Comparison of ENCODE assay signal across 10 cellular contexts in genomic region chr14:61342941-61343340, GRCh38. TPM values are rescaled to one million over a fixed set of nuclear protein-coding genes. Genes with fewer than 3 reads are reported as not detected.
DNase-seq lines count a peak whose midpoint lies in the region; ATAC-seq and TF ChIP-seq lines count a peak whose summit lies in the region.
"Had no signal": no experiment of that assay in that cellular context is flagged by ENCODE, and none has a peak within 500 bp of the region (broad histone marks: within the 10 kb centered on the region; RNA-seq: fewer than 3 reads in every experiment).

No MANE protein-coding gene starts in this region.

- POLR2A ChIA-PET in activated CD4-positive, alpha-beta memory T cell treated with anti-CD3 and anti-CD28 coated beads, Interleukin-2, amount 10 ng/mL, durations not matched to agents 7 days and 5 days (lab: Charles Lee) = interaction anchor here (1.0 to 19.4 kb wide), 12 partner anchors 8 to 354 kb away, joined by 3 to 366 read pairs (median 5); partner anchors contain the start of gene PRKCH

- peaks cover 59% of the 10 kb centered on the region for H3K36me3 Mint-ChIP-seq in activated naive CD4-positive, alpha-beta T cell treated with anti-CD3 and anti-CD28 coated beads, Interleukin-2, amount 10 ng/mL, durations not matched to agents 7 days and 5 days
- H3K36me3 Mint-ChIP-seq in activated CD4-positive, alpha-beta memory T cell treated with anti-CD3 and anti-CD28 coated beads, Interleukin-2, amount 10 ng/mL, durations not matched to agents 7 days and 5 days (ENCODE audit: low read depth) = peaks cover 44% of the 10 kb centered on the region

- H3K9me3 ChIP-seq in gastroesophageal sphincter (no peaks in the 10 kb centered on the region), thyroid gland (no peaks in the 10 kb centered on the region), MG63 (no peaks in the 10 kb centered on the region)

- H3K27ac Mint-ChIP-seq in activated naive CD4-positive, alpha-beta T cell treated with anti-CD3 and anti-CD28 coated beads, Interleukin-2, amount 10 ng/mL, durations not matched to agents 7 days and 5 days = peak overlapping the region; percentile 98
- peak overlapping the region; percentile 95 for H3K27ac Mint-ChIP-seq in activated CD4-positive, alpha-beta memory T cell treated with anti-CD3 and anti-CD28 coated beads, Interleukin-2, amount 10 ng/mL, durations not matched to agents 7 days and 5 days

- CTCF ChIA-PET in activated naive CD4-positive, alpha-beta T cell treated with anti-CD3 and anti-CD28 coated beads, Interleukin-2, amount 10 ng/mL, durations not matched to agents 7 days and 5 days (lab: Charles Lee) = interaction anchor here (1.0 kb wide), 2 partner anchors 20 to 74 kb away, joined by 3 to 4 read pairs; no protein-coding TSS in a partner anchor
- CTCF ChIA-PET in activated CD4-positive, alpha-beta memory T cell treated with anti-CD3 and anti-CD28 coated beads, Interleukin-2, amount 10 ng/mL, durations not matched to agents 7 days and 5 days (lab: Charles Lee) = interaction anchor here (0.5 to 1.9 kb wide), 5 partner anchors 10 to 1156 kb away, joined by 3 to 14 read pairs (median 4); no protein-coding TSS in a partner anchor

- no peak for TF ChIP-seq EP300 in gastroesophageal sphincter (IDR thresholded peaks at IDR 0.05)

- DNase-seq in activated naive CD4-positive, alpha-beta T cell treated with anti-CD3 and anti-CD28 coated beads, Interleukin-2, amount 10 ng/mL, durations not matched to agents 7 days and 5 days = no peak
- no peak for DNase-seq in activated naive CD4-positive, alpha-beta T cell (lab: John Stamatoyannopoulos, UW)
- no peak for DNase-seq in activated CD4-positive, alpha-beta memory T cell treated with anti-CD3 and anti-CD28 coated beads, Interleukin-2, amount 10 ng/mL, durations not matched to agents 7 days and 5 days
- DNase-seq in thyroid gland = no peak
- no peak for DNase-seq in NCI-H748 treated with DMSO at 0.1 percent for 48 hours (lab: John Stamatoyannopoulos, UW)
- DNase-seq in NAMALWA (ENCODE audit: low spot score) = no peak
- no peak for DNase-seq in MG63
- DNase-seq: EL had no signal

- H3K4me1 ChIP-seq in gastroesophageal sphincter (peaks cover 0 to 38% (median 6%) of the 10 kb centered on the region in 3 donors), thyroid gland (peaks cover 3 to 25% of the 10 kb centered on the region in 2 donors)

- TF ChIP-seq CTCF in gastroesophageal sphincter (IDR thresholded peaks at IDR 0.05) (no peak), thyroid gland (IDR thresholded peaks at IDR 0.05) (no peak)

- H3K27ac ChIP-seq in gastroesophageal sphincter (peak overlapping the region in 3 of 4 donors; percentile 48 to 64 (median 59)), thyroid gland (peak overlapping the region in 2 of 3 donors; percentile 34 to 62)

- H3K27me3 ChIP-seq in gastroesophageal sphincter (no peaks in the 10 kb centered on the region), thyroid gland (no peaks in the 10 kb centered on the region), MG63 (no peaks in the 10 kb centered on the region)

- no peaks in the 10 kb centered on the region for H3K27me3 Mint-ChIP-seq in activated naive CD4-positive, alpha-beta T cell treated with anti-CD3 and anti-CD28 coated beads, Interleukin-2, amount 10 ng/mL, durations not matched to agents 7 days and 5 days
- no peaks in the 10 kb centered on the region for H3K27me3 Mint-ChIP-seq in activated CD4-positive, alpha-beta memory T cell treated with anti-CD3 and anti-CD28 coated beads, Interleukin-2, amount 10 ng/mL, durations not matched to agents 7 days and 5 days

- peaks cover 96% of the 10 kb centered on the region for H3K4me1 Mint-ChIP-seq in activated naive CD4-positive, alpha-beta T cell treated with anti-CD3 and anti-CD28 coated beads, Interleukin-2, amount 10 ng/mL, durations not matched to agents 7 days and 5 days
- peaks cover 94% of the 10 kb centered on the region for H3K4me1 Mint-ChIP-seq in activated CD4-positive, alpha-beta memory T cell treated with anti-CD3 and anti-CD28 coated beads, Interleukin-2, amount 10 ng/mL, durations not matched to agents 7 days and 5 days

- TF ChIP-seq POLR2A in gastroesophageal sphincter (IDR thresholded peaks at IDR 0.05) = no peak
- TF ChIP-seq POLR2A in thyroid gland (IDR thresholded peaks at IDR 0.05) = no peak

- peak overlapping the region; percentile 71 for H3K4me3 Mint-ChIP-seq in activated naive CD4-positive, alpha-beta T cell treated with anti-CD3 and anti-CD28 coated beads, Interleukin-2, amount 10 ng/mL, durations not matched to agents 7 days and 5 days
- peak overlapping the region; percentile 62 for H3K4me3 Mint-ChIP-seq in activated CD4-positive, alpha-beta memory T cell treated with anti-CD3 and anti-CD28 coated beads, Interleukin-2, amount 10 ng/mL, durations not matched to agents 7 days and 5 days

- WGBS in gastroesophageal sphincter (ENCODE audit: low coverage in 1 of 2), 2 donors = 62 to 78% methylated on average over 3 to 4 of the region's 4 CpGs
- WGBS in thyroid gland, 2 donors = 75 to 84% methylated on average over 4 of the region's 4 CpGs

- H3K9me3 Mint-ChIP-seq in activated naive CD4-positive, alpha-beta T cell treated with anti-CD3 and anti-CD28 coated beads, Interleukin-2, amount 10 ng/mL, durations not matched to agents 7 days and 5 days = no peaks in the 10 kb centered on the region
- H3K9me3 Mint-ChIP-seq in activated CD4-positive, alpha-beta memory T cell treated with anti-CD3 and anti-CD28 coated beads, Interleukin-2, amount 10 ng/mL, durations not matched to agents 7 days and 5 days = no peaks in the 10 kb centered on the region

- H3K4me3 ChIP-seq in gastroesophageal sphincter = no peak overlapping the region
- no peak overlapping the region for H3K4me3 ChIP-seq in thyroid gland (replicated peaks in 1 of 3)
- H3K4me3 ChIP-seq in MG63 = no peak overlapping the region

- intact Hi-C loops in thyroid gland (cut with DNase I) = no loop called here

- H3K36me3 ChIP-seq in gastroesophageal sphincter = no peaks in the 10 kb centered on the region
- H3K36me3 ChIP-seq in thyroid gland = no peaks in the 10 kb centered on the region
- no peaks in the 10 kb centered on the region for H3K36me3 ChIP-seq in MG63

- no peak for ATAC-seq in gastroesophageal sphincter
- ATAC-seq: Panc1 had no signal

RNA-seq across cellular contexts. Expression of gene PRKCH, which starts 21.6 kb away (rescaled TPM):
- 100 to 1,000 TPM; 186 to 195 TPM for total RNA-seq in activated CD4-positive, alpha-beta memory T cell treated with anti-CD3 and anti-CD28 coated beads, Interleukin-2, amount 10 ng/mL, durations not matched to agents 7 days and 5 days
- total RNA-seq in gastroesophageal sphincter (10 to 100 TPM; 17.9 to 28.7 (median 25.0) TPM), thyroid gland (10 to 100 TPM; 34.0 to 68.7 (median 49.8) TPM)
- 5.3 and 6.0 TPM in 2 replicates for total RNA-seq in MG63 (2014; rRNA removed; shearing (Covaris generic); ENCODE audit: low replicate concordance)
